ENCODE assay signal across 30 cellular contexts in genomic region chr20:1396264-1396663, GRCh38. TPM values are rescaled to one million over a fixed set of nuclear protein-coding genes. Genes with fewer than 3 reads are reported as not detected.
DNase-seq lines count a peak whose midpoint lies in the region; ATAC-seq lines count a peak whose summit lies in the region.
"Had no signal": no experiment of that assay in that cellular context is flagged by ENCODE, and none has a peak within 500 bp of the region (broad histone marks: within the 10 kb centered on the region; RNA-seq: fewer than 3 reads in every experiment).

No MANE protein-coding gene starts in this region.

- peaks cover 15% of the 10 kb centered on the region for H3K9me3 ChIP-seq in KOPT-K1 (ENCODE audit: insufficient read depth, low read length, poor library complexity, severe bottlenecking)
- H3K9me3 ChIP-seq: esophagus muscularis mucosa, heart right ventricle, mucosa of descending colon, SJSA1 had no signal

- ATAC-seq in HG03045 (IDR thresholded peaks at IDR 0.05; ENCODE audit: unreplicated experiment) (no peak), GM21526 (IDR thresholded peaks at IDR 0.05; ENCODE audit: low FRiP score, unreplicated experiment) (no peak)
- ATAC-seq: activated CD8-positive, alpha-beta memory T cell treated with anti-CD3 and anti-CD28 coated beads, Interleukin-2, amount 10 ng/mL, durations not matched to agents 7 days and 5 days; activated T-cell treated with anti-CD3 and anti-CD28 coated beads, Interleukin-2, amount 50 U/mL, for 4 hours; CD8-positive, alpha-beta T cell; heart right ventricle; mucosa of descending colon; natural killer cell treated with Interleukin-12 subunit alpha and Interleukin-12 subunit beta and Interleukin-15 and Interleukin-18, amount 100 ng/mL, for 72 hours; T-cell had no signal

- H3K36me3 ChIP-seq in KOPT-K1 (ENCODE audit: insufficient read depth, low read length) = no peaks in the 10 kb centered on the region
- H3K36me3 ChIP-seq: esophagus muscularis mucosa, heart right ventricle had no signal

- H3K36me3 Mint-ChIP-seq in activated naive CD8-positive, alpha-beta T cell = no peaks in the 10 kb centered on the region
- peaks cover 3% of the 10 kb centered on the region for H3K36me3 Mint-ChIP-seq in activated naive CD8-positive, alpha-beta T cell treated with anti-CD3 and anti-CD28 coated beads for 36 hours
- H3K36me3 Mint-ChIP-seq: natural killer cell treated with Interleukin-12 subunit alpha and Interleukin-12 subunit beta and Interleukin-15 and Interleukin-18, amount 100 ng/mL, for 72 hours; T-cell; type B pancreatic cell had no signal

- peak overlapping the region; percentile 19 for H3K27ac ChIP-seq in KOPT-K1 (ENCODE audit: low read depth, low read length, poor library complexity, severe bottlenecking)
- peak overlapping the region; percentile 20 for H3K27ac ChIP-seq in epithelial cell of prostate
- H3K27ac ChIP-seq: esophagus muscularis mucosa, SJSA1 had no signal

- peaks cover 7% of the 10 kb centered on the region for H3K9me3 Mint-ChIP-seq in activated naive CD8-positive, alpha-beta T cell (ENCODE audit: low read depth)
- H3K9me3 Mint-ChIP-seq in activated naive CD8-positive, alpha-beta T cell treated with anti-CD3 and anti-CD28 coated beads for 36 hours = peaks cover 3% of the 10 kb centered on the region
- H3K9me3 Mint-ChIP-seq: natural killer cell treated with Interleukin-12 subunit alpha and Interleukin-12 subunit beta and Interleukin-15 and Interleukin-18, amount 100 ng/mL, for 72 hours; type B pancreatic cell had no signal

- H3K4me1 Mint-ChIP-seq in activated naive CD8-positive, alpha-beta T cell (ENCODE audit: low read depth) = peaks cover 31% of the 10 kb centered on the region
- H3K4me1 Mint-ChIP-seq in activated naive CD8-positive, alpha-beta T cell treated with anti-CD3 and anti-CD28 coated beads for 36 hours = peaks cover 17% of the 10 kb centered on the region

- H3K27ac Mint-ChIP-seq in activated naive CD8-positive, alpha-beta T cell = no peak overlapping the region
- no peak overlapping the region for H3K27ac Mint-ChIP-seq in activated naive CD8-positive, alpha-beta T cell treated with anti-CD3 and anti-CD28 coated beads for 36 hours
- H3K27ac Mint-ChIP-seq: activated CD8-positive, alpha-beta memory T cell treated with anti-CD3 and anti-CD28 coated beads, Interleukin-2, amount 10 ng/mL, durations not matched to agents 7 days and 5 days; CD8-positive, alpha-beta T cell; natural killer cell treated with Interleukin-12 subunit alpha and Interleukin-12 subunit beta and Interleukin-15 and Interleukin-18, amount 100 ng/mL, for 72 hours; type B pancreatic cell had no signal

- H3K4me3 Mint-ChIP-seq in activated naive CD8-positive, alpha-beta T cell = peak overlapping the region; percentile 17
- no peak overlapping the region for H3K4me3 Mint-ChIP-seq in activated naive CD8-positive, alpha-beta T cell treated with anti-CD3 and anti-CD28 coated beads for 36 hours
- H3K4me3 Mint-ChIP-seq: activated CD8-positive, alpha-beta memory T cell treated with anti-CD3 and anti-CD28 coated beads, Interleukin-2, amount 10 ng/mL, durations not matched to agents 7 days and 5 days; activated T-cell treated with anti-CD3 and anti-CD28 coated beads, Interleukin-2, amount 50 U/mL, for 4 hours; CD8-positive, alpha-beta T cell; natural killer cell treated with Interleukin-12 subunit alpha and Interleukin-12 subunit beta and Interleukin-15 and Interleukin-18, amount 100 ng/mL, for 72 hours; T-cell; type B pancreatic cell had no signal

- H3K27me3 Mint-ChIP-seq in activated naive CD8-positive, alpha-beta T cell = no peaks in the 10 kb centered on the region
- no peaks in the 10 kb centered on the region for H3K27me3 Mint-ChIP-seq in activated naive CD8-positive, alpha-beta T cell treated with anti-CD3 and anti-CD28 coated beads for 36 hours

- no peak for DNase-seq in activated naive CD8-positive, alpha-beta T cell treated with anti-CD3 and anti-CD28 coated beads for 36 hours
- DNase-seq in epithelial cell of prostate (ENCODE audit: low read depth, low spot score) (no peak), UCSD-AML1 (lab: John Stamatoyannopoulos, UW; ENCODE audit: unreplicated experiment) (no peak)
- DNase-seq in activated CD8-positive, alpha-beta memory T cell treated with anti-CD3 and anti-CD28 coated beads for 24 hours = no peak
- DNase-seq: activated CD4-positive, CD25-positive, alpha-beta regulatory T cell; activated CD8-positive, alpha-beta memory T cell treated with anti-CD3 and anti-CD28 coated beads, Interleukin-2, amount 10 ng/mL, durations not matched to agents 7 days and 5 days; activated gamma-delta T cell treated with Interleukin-2 at 50 U/mL for 16 hours; activated T-cell treated with anti-CD3 and anti-CD28 coated beads, Interleukin-2, amount 50 U/mL, for 4 hours; CD8-positive, alpha-beta T cell; central memory CD4-positive, alpha-beta T cell; cortex of kidney; foreskin melanocyte; heart right ventricle; IMR-90; mucosa of descending colon; NCI-H1105; NCI-H187 treated with DMSO at 0.1 percent for 48 hours; NCI-H2171 treated with DMSO at 0.1 percent for 48 hours; NCI-H510A; RPMI8226; stimulated activated CD4-positive, alpha-beta T cell treated with anti-CD3 and anti-CD28 coated beads, Interleukin-4, amount 100 ng/mL, for 4 hours; T-cell had no signal

RNA-seq across cellular contexts. Expression of gene FKBP1A, which starts 3.4 kb away (rescaled TPM):
- total RNA-seq in activated naive CD8-positive, alpha-beta T cell treated with anti-CD3 and anti-CD28 coated beads for 36 hours = 100 to 1,000 TPM; 315 to 324 TPM
